ENCODE assay signal across 9 cellular contexts in the genomic region with DNA sequence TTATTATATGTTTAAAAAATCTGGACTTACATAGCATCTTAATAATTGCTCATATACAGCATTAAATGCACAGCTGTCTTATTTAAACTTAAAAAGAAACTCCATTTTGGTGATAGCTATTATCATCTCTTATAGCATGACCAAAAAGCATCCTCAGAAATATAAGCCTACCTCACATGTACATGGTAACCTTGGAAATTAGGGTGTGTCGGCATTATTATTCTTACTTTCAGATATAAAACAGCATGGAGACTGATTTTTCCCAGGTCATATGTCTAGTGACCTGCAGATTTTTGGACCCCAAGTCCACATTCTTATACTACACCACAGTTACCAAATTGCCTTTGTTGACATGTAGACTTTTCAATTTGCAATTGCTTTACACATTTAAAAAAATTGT.
"Had no signal": no experiment of that assay in that cellular context is flagged by ENCODE, and none has a peak within 500 bp of the region (broad histone marks: within the 10 kb centered on the region; RNA-seq: fewer than 3 reads in every experiment).

No MANE protein-coding gene starts in this region.

- H3K36me3 ChIP-seq: HAP-1 had no signal

- H3K4me3 ChIP-seq: GM23248, HAP-1, K562 had no signal

- H2AFZ ChIP-seq: GM23248 had no signal

- H3K9ac ChIP-seq: GM23248 had no signal

- FAIRE-seq: HTR-8/SVneo, K562 had no signal

- DNase-seq: GM23248, GOT3, H7, HFFc6, KG1 had no signal

- ATAC-seq: HCT116, K562 had no signal

- H3K9me3 ChIP-seq: HAP-1 had no signal
